Comparison of ENCODE assay signal across 13 cellular contexts in the genomic region with DNA sequence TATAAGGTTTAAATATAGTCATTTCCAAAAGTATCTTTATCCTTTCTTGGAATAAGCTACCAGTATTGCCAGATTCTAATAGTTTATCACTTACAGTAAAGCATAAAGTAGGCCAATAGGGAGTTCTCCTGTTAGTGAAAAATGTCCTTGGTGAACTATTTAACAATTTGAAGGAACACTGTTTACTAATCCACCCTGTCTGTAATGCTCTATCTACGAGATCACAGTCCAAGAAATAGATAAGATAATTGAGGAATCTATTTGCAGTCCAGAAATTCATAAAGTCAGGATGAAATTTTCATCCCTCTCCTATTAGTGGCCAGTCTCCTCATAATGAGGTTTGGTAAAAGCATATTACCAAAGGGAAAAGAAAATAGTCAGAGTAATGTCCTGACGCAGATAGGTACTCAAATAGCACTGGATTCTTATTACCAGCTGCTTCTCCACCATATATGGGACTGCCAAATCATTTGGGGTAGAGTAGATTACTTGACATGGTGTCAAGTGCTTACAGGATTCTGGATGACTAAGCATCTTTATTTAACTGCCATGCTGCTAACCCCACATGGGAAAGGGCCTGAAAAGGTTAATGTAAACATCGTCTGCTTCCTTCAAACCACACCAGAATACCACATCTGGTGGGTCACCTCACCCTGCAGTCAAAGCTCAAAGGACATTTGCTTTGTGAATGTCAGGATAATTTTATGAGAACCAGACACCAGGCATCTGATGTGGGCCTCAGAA.
DNase-seq lines count a peak whose midpoint lies in the region; ATAC-seq, FAIRE-seq and TF ChIP-seq lines count a peak whose summit lies in the region.
"Had no signal": no experiment of that assay in that cellular context is flagged by ENCODE, and none has a peak within 500 bp of the region (broad histone marks: within the 10 kb centered on the region; RNA-seq: fewer than 3 reads in every experiment).

No MANE protein-coding gene starts in this region.

- H3K79me2 ChIP-seq in GM12878 (ENCODE audit: control insufficient read depth, insufficient read depth, low read length), result no peaks in the 10 kb centered on the region

- no peaks in the 10 kb centered on the region for H4K20me1 ChIP-seq in GM12878 (ENCODE audit: control insufficient read depth, insufficient read depth)

- no peak overlapping the region for H3K4me2 ChIP-seq in GM12878 (ENCODE audit: control insufficient read depth, insufficient read depth)

- no peaks in the 10 kb centered on the region for H3K9me3 ChIP-seq in GM12878 (replicated peaks; ENCODE audit: control insufficient read depth, insufficient read depth, low read length)
- H3K9me3 ChIP-seq: gastroesophageal sphincter, tibial artery had no signal

- H3K4me1 Mint-ChIP-seq in neural crest cell, result peaks cover 19% of the 10 kb centered on the region

- H3K4me1 ChIP-seq in GM12878 (ENCODE audit: control insufficient read depth, insufficient read depth, low read length), result no peaks in the 10 kb centered on the region
- H3K4me1 ChIP-seq: gastroesophageal sphincter had no signal

- in situ Hi-C loops in GM12878 (cut with MboI), result no loop called here

- SMC1A ChIA-PET in GM12878 (lab: Charles Lee; ENCODE audit: uncharacterized antibody, unreplicated experiment), result no interaction called here

- H2AFZ ChIP-seq in GM12878 (ENCODE audit: control insufficient read depth, low read depth, low read length), result no peak overlapping the region

- peak overlapping the region; percentile 7 for H3K27ac Mint-ChIP-seq in neural crest cell (ENCODE audit: unreplicated experiment)

- no peak overlapping the region for H3K4me3 Mint-ChIP-seq in neural crest cell

- 0% methylated on average over 3 of the region's 3 CpGs for WGBS in GM12878 (ENCODE audit: insufficient coverage, insufficient replicate concordance, low lambda C conversion rate, missing lambda C conversion rate)

- DNase-seq in NCI-H2029 (lab: John Stamatoyannopoulos, UW) (peak; percentile 89), GM12878 (ENCODE audit: low read depth, low spot score) (no peak), neural crest cell (ENCODE audit: low read depth, low spot score) (no peak), left colon (no peak)
- DNase-seq in stimulated activated CD4-positive, alpha-beta T cell treated with anti-CD3 and anti-CD28 coated beads, Interleukin-2, amount 100 ng/mL, for 24 hours, result no peak
- no peak for DNase-seq in activated CD4-positive, alpha-beta T cell treated with anti-CD3 and anti-CD28 coated beads for 48 hours
- DNase-seq: activated CD8-positive, alpha-beta memory T cell treated with anti-CD3 and anti-CD28 coated beads, Interleukin-2, amount 50 U/mL, for 48 hours; central memory CD4-positive, alpha-beta T cell; mammary epithelial cell; tibial artery had no signal

- RAD21 ChIA-PET in GM12878 (lab: Charles Lee; ENCODE audit: unreplicated experiment), result interaction anchor here (1.0 kb wide), 1 partner anchor 13 kb away, joined by 3 read pairs; no protein-coding TSS in a partner anchor

- POLR2A ChIA-PET in GM12878 (lab: Charles Lee), result no interaction called here

- no peaks in the 10 kb centered on the region for H3K27me3 ChIP-seq in GM12878 (replicated peaks in 1 of 2; ENCODE audit: control insufficient read depth in 2 of 2, insufficient read depth in 2 of 2, low read length in 1 of 2)
- H3K27me3 ChIP-seq: gastroesophageal sphincter, tibial artery had no signal

- peak; percentile 40 for ATAC-seq in GM19463 (IDR thresholded peaks at IDR 0.05; ENCODE audit: unreplicated experiment)
- peak; percentile 39 for ATAC-seq in GM12878
- no peak for ATAC-seq in left colon
- ATAC-seq: gastroesophageal sphincter, K562 had no signal

- no peaks in the 10 kb centered on the region for H3K27me3 Mint-ChIP-seq in neural crest cell (ENCODE audit: low read depth)

- no peak overlapping the region for H3K27ac ChIP-seq in GM12878 (ENCODE audit: control insufficient read depth, insufficient read depth)
- H3K27ac ChIP-seq: gastroesophageal sphincter, tibial artery had no signal

- H3K9ac ChIP-seq in GM12878 (ENCODE audit: control insufficient read depth, insufficient read depth, low read length), result no peak overlapping the region

- TF ChIP-seq RAD21 in GM12878 (IDR thresholded peaks at IDR 0.05; ENCODE audit: insufficient read depth, low read depth, low read length), result no peak

- H3K4me3 ChIP-seq in GM12878, result no peak overlapping the region
- H3K4me3 ChIP-seq: gastroesophageal sphincter, K562, tibial artery had no signal

- no peaks in the 10 kb centered on the region for H3K36me3 Mint-ChIP-seq in neural crest cell (ENCODE audit: low read depth)

- H3K36me3 ChIP-seq in GM12878 (ENCODE audit: control insufficient read depth in 2 of 2, insufficient read depth in 2 of 2, low read length in 1 of 2), result no peaks in the 10 kb centered on the region
- H3K36me3 ChIP-seq: gastroesophageal sphincter, tibial artery had no signal

- BruUV-seq in GM12878 (replicated peaks; lab: Mats Ljungman, UMichigan), result no TSS peak

- TF ChIP-seq EP300 in GM12878 (IDR thresholded peaks at IDR 0.05; ENCODE audit: borderline replicate concordance in 1 of 2, control insufficient read depth in 1 of 2, low read depth in 2 of 2, low read length in 2 of 2), result no peak

- no peak for TF ChIP-seq POLR2A in GM12878 (IDR thresholded peaks at IDR 0.05; ENCODE audit: low read depth, low read length)

- CTCF ChIA-PET in GM12878 (lab: Yijun Ruan, JAX), result no interaction called here

- TF ChIP-seq CTCF in GM12878 (IDR thresholded peaks at IDR 0.05 in 2 of 3, conservative IDR thresholded peaks at IDR 0.05 in 1 of 3; ENCODE audit: control insufficient read depth in 2 of 3, extremely low read depth in 1 of 3, insufficient read depth in 1 of 3, low read depth in 3 of 3, low read length in 3 of 3), result no peak
- TF ChIP-seq CTCF in neural crest cell (conservative IDR thresholded peaks at IDR 0.05), result no peak

- intact Hi-C loops in GM12878 (cut with micrococcal nuclease; ENCODE audit: unreplicated experiment), result no loop called here
- intact Hi-C loops in left colon (cut with DNase I, micrococcal nuclease), result no loop called here

- H3K9me3 Mint-ChIP-seq in neural crest cell, result no peaks in the 10 kb centered on the region

- no peak for FAIRE-seq in GM12878 (lab: Jason Lieb, UNC)
- FAIRE-seq: K562 had no signal

TF ChIP-seq in GM12878, 131 proteins besides CTCF, POLR2A, EP300 and RAD21:
- no peak for TF ChIP-seq SMARCA5 (IDR thresholded peaks at IDR 0.05)
- TF ChIP-seq CEBPB (IDR thresholded peaks at IDR 0.05; ENCODE audit: borderline replicate concordance in 1 of 2, low read depth in 2 of 2, low read length in 2 of 2), result no peak
- TF ChIP-seq TBL1XR1 (IDR thresholded peaks at IDR 0.05; ENCODE audit: low read depth, low read length), result no peak
- no peak for TF ChIP-seq SIX5 (IDR thresholded peaks at IDR 0.05; ENCODE audit: low read depth, low read length, severe bottlenecking)
- TF ChIP-seq IRF3 (IDR thresholded peaks at IDR 0.05), result no peak
- no peak for TF ChIP-seq SP1 (IDR thresholded peaks at IDR 0.05; ENCODE audit: low read depth, low read length)
- TF ChIP-seq YBX1 (IDR thresholded peaks at IDR 0.05), result no peak
